33 cellular contexts compared by ENCODE assay signal in genomic region chr19:438416-438958, GRCh38. TPM values are rescaled to one million over a fixed set of nuclear protein-coding genes. Genes with fewer than 3 reads are reported as not detected.
"Had no signal": no experiment of that assay in that cellular context is flagged by ENCODE, and none has a peak within 500 bp of the region (broad histone marks: within the 10 kb centered on the region; RNA-seq: fewer than 3 reads in every experiment).

No MANE protein-coding gene starts in this region.

- FAIRE-seq: colon had no signal

- H3K9me3 ChIP-seq: adrenal gland, body of pancreas, esophagus squamous epithelium had no signal

- H3K4me3 Mint-ChIP-seq: activated CD4-positive, alpha-beta memory T cell treated with anti-CD3 and anti-CD28 coated beads, Interleukin-2, amount 10 ng/mL, durations not matched to agents 7 days and 5 days; activated CD4-positive, alpha-beta T cell treated with anti-CD3 and anti-CD28 coated beads, Interleukin-2, amount 10 ng/mL, durations not matched to agents 7 days and 5 days; activated naive CD4-positive, alpha-beta T cell treated with anti-CD3 and anti-CD28 coated beads, Interleukin-2, amount 50 U/mL, for 24 hours; activated naive CD8-positive, alpha-beta T cell treated with anti-CD3 and anti-CD28 coated beads for 36 hours; activated naive CD8-positive, alpha-beta T cell treated with anti-CD3 and anti-CD28 coated beads, Interleukin-2, amount 50 U/mL, for 24 hours; activated T-cell treated with anti-CD3 and anti-CD28 coated beads, Interleukin-2, amount 50 U/mL, for 4 hours; activated T-helper 17 cell treated with anti-CD3 and anti-CD28 coated beads, Interleukin-2, amount 50 U/mL, for 72 hours; effector memory CD8-positive, alpha-beta T cell had no signal

- H3K27me3 Mint-ChIP-seq: activated CD4-positive, alpha-beta memory T cell treated with anti-CD3 and anti-CD28 coated beads, Interleukin-2, amount 10 ng/mL, durations not matched to agents 7 days and 5 days; activated CD4-positive, alpha-beta T cell treated with anti-CD3 and anti-CD28 coated beads, Interleukin-2, amount 10 ng/mL, durations not matched to agents 7 days and 5 days had no signal

- H3K4me1 Mint-ChIP-seq: activated CD4-positive, alpha-beta memory T cell treated with anti-CD3 and anti-CD28 coated beads, Interleukin-2, amount 10 ng/mL, durations not matched to agents 7 days and 5 days; activated CD4-positive, alpha-beta T cell treated with anti-CD3 and anti-CD28 coated beads, Interleukin-2, amount 10 ng/mL, durations not matched to agents 7 days and 5 days; activated naive CD4-positive, alpha-beta T cell treated with anti-CD3 and anti-CD28 coated beads, Interleukin-2, amount 50 U/mL, for 24 hours; activated naive CD8-positive, alpha-beta T cell treated with anti-CD3 and anti-CD28 coated beads for 36 hours had no signal

- DNase-seq: activated CD4-positive, alpha-beta memory T cell treated with anti-CD3 and anti-CD28 coated beads, Interleukin-2, amount 10 ng/mL, durations not matched to agents 7 days and 5 days; activated CD4-positive, alpha-beta T cell treated with anti-CD3 and anti-CD28 coated beads for 1 hour; activated CD4-positive, alpha-beta T cell treated with anti-CD3 and anti-CD28 coated beads for 4 hours; activated CD4-positive, alpha-beta T cell treated with anti-CD3 and anti-CD28 coated beads, Interleukin-2, amount 10 ng/mL, durations not matched to agents 7 days and 5 days; activated CD4-positive, alpha-beta T cell treated with anti-CD3 and anti-CD28 coated beads, Interleukin-2, amount 50 U/mL, for 4 hours; activated CD8-positive, alpha-beta memory T cell treated with anti-CD3 and anti-CD28 coated beads, Interleukin-2, amount 50 U/mL, for 48 hours; activated effector memory CD4-positive, alpha-beta T cell treated with Interleukin-2 at 50 U/mL for 16 hours; activated gamma-delta T cell treated with Interleukin-2 at 50 U/mL for 16 hours; activated naive CD4-positive, alpha-beta T cell treated with Interleukin-2 at 50 U/mL for 16 hours; activated naive CD8-positive, alpha-beta T cell treated with anti-CD3 and anti-CD28 coated beads for 36 hours; activated naive CD8-positive, alpha-beta T cell treated with anti-CD3 and anti-CD28 coated beads, Interleukin-2, amount 50 U/mL, for 24 hours; activated T-cell treated with anti-CD3 and anti-CD28 coated beads for 4 hours; activated T-cell treated with anti-CD3 and anti-CD28 coated beads, Interleukin-2, amount 50 U/mL, for 4 hours; adrenal gland; amygdala; body of pancreas; caudate nucleus; cortex of kidney; dermis blood vessel endothelial cell; effector CD4-positive, alpha-beta T cell; effector memory CD8-positive, alpha-beta T cell; erythroblast; esophagus squamous epithelium; foreskin melanocyte; head of caudate nucleus; T-helper 2 cell had no signal

- H3K4me3 ChIP-seq: adrenal gland, body of pancreas, esophagus squamous epithelium had no signal

- H3K36me3 Mint-ChIP-seq: activated naive CD4-positive, alpha-beta T cell treated with anti-CD3 and anti-CD28 coated beads, Interleukin-2, amount 50 U/mL, for 24 hours; activated naive CD8-positive, alpha-beta T cell treated with anti-CD3 and anti-CD28 coated beads for 36 hours had no signal

- H3K4me1 ChIP-seq: adrenal gland, body of pancreas, esophagus squamous epithelium had no signal

- H3K36me3 ChIP-seq: adrenal gland, esophagus squamous epithelium had no signal

- ATAC-seq: activated naive CD8-positive, alpha-beta T cell treated with anti-CD3 and anti-CD28 coated beads, Interleukin-2, amount 50 U/mL, for 24 hours; activated T-cell treated with anti-CD3 and anti-CD28 coated beads, Interleukin-2, amount 50 U/mL, for 4 hours; activated T-helper 17 cell treated with anti-CD3 and anti-CD28 coated beads, Interleukin-2, amount 50 U/mL, for 72 hours; body of pancreas; effector memory CD8-positive, alpha-beta T cell had no signal

- H3K27me3 ChIP-seq: adrenal gland, body of pancreas had no signal

- H3K9me3 Mint-ChIP-seq: activated naive CD4-positive, alpha-beta T cell treated with anti-CD3 and anti-CD28 coated beads, Interleukin-2, amount 50 U/mL, for 24 hours; activated T-cell treated with anti-CD3 and anti-CD28 coated beads, Interleukin-2, amount 50 U/mL, for 4 hours had no signal

- H3K27ac ChIP-seq: adrenal gland, body of pancreas, esophagus squamous epithelium had no signal

- H3K27ac Mint-ChIP-seq: activated CD4-positive, alpha-beta memory T cell treated with anti-CD3 and anti-CD28 coated beads, Interleukin-2, amount 10 ng/mL, durations not matched to agents 7 days and 5 days; activated CD4-positive, alpha-beta T cell treated with anti-CD3 and anti-CD28 coated beads, Interleukin-2, amount 10 ng/mL, durations not matched to agents 7 days and 5 days; activated naive CD4-positive, alpha-beta T cell treated with anti-CD3 and anti-CD28 coated beads, Interleukin-2, amount 50 U/mL, for 24 hours; activated naive CD8-positive, alpha-beta T cell treated with anti-CD3 and anti-CD28 coated beads for 36 hours; activated naive CD8-positive, alpha-beta T cell treated with anti-CD3 and anti-CD28 coated beads, Interleukin-2, amount 50 U/mL, for 24 hours; activated T-helper 17 cell treated with anti-CD3 and anti-CD28 coated beads, Interleukin-2, amount 50 U/mL, for 72 hours; effector memory CD8-positive, alpha-beta T cell had no signal

RNA-seq across cellular contexts. Expression of gene SHC2, which starts 22.3 kb away (rescaled TPM):
- total RNA-seq: activated CD4-positive, alpha-beta memory T cell treated with anti-CD3 and anti-CD28 coated beads, Interleukin-2, amount 10 ng/mL, durations not matched to agents 7 days and 5 days; activated CD4-positive, alpha-beta T cell treated with anti-CD3 and anti-CD28 coated beads, Interleukin-2, amount 10 ng/mL, durations not matched to agents 7 days and 5 days; T-helper 1 cell treated with Interleukin-12 subunit alpha and Interleukin-12 subunit beta and Interleukin-4 antibody, amounts not matched to agents 30 ng/mL and 1 ng/mL, for 36 hours had no signal

RNA-seq across cellular contexts. Expression of gene C2CD4C, which starts 29.5 kb away (rescaled TPM):
- total RNA-seq: activated CD4-positive, alpha-beta T cell treated with anti-CD3 and anti-CD28 coated beads, Interleukin-2, amount 10 ng/mL, durations not matched to agents 7 days and 5 days; fibroblast of villous mesenchyme; T-helper 1 cell treated with Interleukin-12 subunit alpha and Interleukin-12 subunit beta and Interleukin-4 antibody, amounts not matched to agents 30 ng/mL and 1 ng/mL, for 36 hours had no signal
- polyA plus RNA-seq: aorta, fibroblast of lung had no signal

RNA-seq across cellular contexts. Expression of gene MADCAM1, which starts 57.8 kb away (rescaled TPM):
- polyA plus RNA-seq: fibroblast of lung had no signal
